ENCODE assay signal across 8 cellular contexts in the genomic region with DNA sequence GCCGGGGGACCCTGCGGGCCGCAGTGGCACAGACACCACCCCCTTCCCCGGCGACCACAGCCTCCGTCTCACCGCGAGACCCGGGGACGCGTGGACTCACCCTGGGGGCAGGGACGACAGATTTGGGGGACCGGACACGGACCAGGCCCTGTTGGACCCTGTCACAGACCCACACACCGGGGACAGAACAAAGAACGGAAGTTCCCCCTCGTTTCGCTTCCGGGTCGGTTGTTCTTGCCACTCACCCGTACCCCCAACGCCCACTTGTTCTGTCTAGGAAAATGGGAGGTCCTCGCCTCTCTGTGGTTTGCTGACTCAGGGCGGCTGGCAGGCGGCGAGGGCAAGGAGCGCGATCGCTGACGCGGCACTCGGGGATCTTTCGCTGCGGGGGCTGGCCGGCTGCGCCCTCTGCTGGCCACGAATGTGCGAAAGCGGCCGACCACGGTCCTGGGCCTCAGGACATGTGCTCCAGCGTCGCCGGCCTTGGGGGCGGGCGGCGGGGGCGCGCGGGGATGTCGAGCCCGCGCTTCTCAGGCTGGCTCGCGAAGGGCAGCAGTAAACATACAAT. TPM values are rescaled to one million over a fixed set of nuclear protein-coding genes. Genes with fewer than 3 reads are reported as not detected.
A peak's percentile ranks its signal among the peaks of the same experiment; 100 is the strongest.
DNase-seq lines count a peak whose midpoint lies in the region; ATAC-seq, FAIRE-seq and TF ChIP-seq lines count a peak whose summit lies in the region.

A gene (minus strand): TSS at position 189 of the 568 bp plus-strand sequence. CDS start 4,366 bp downstream, outside the sequence.

- H2AK5ac ChIP-seq in IMR-90 (ENCODE audit: low read depth, low read length) = peak within 1 kb of the TSS; percentile 84

- H2AFZ ChIP-seq in IMR-90 (replicated peaks; ENCODE audit: low read length, poor library complexity) (peak within 1 kb of the TSS; percentile 97), OCI-LY7 (ENCODE audit: low read length) (peak within 1 kb of the TSS; percentile 90), endothelial cell of umbilical vein (ENCODE audit: low read depth, low read length) (no peak within 1 kb of the TSS)

- peaks cover 11 to 35% of the 10 kb centered on the region in 2 experiments for H3K79me1 ChIP-seq in IMR-90 (ENCODE audit: low read depth in 1 of 2, low read length in 2 of 2)

- H3K4me3 ChIP-seq in IMR-90 (ENCODE audit: insufficient read depth, low read depth, low read length) = peak within 1 kb of the TSS; percentile 73
- H3K4me3 ChIP-seq in OCI-LY7 (ENCODE audit: low read depth, low read length, poor library complexity, severe bottlenecking) = peak within 1 kb of the TSS; percentile 73
- peak within 1 kb of the TSS; percentile 85 to 92 (median 89) for H3K4me3 ChIP-seq in endothelial cell of umbilical vein (replicated peaks in 1 of 3; ENCODE audit: insufficient read depth in 1 of 3, low read depth in 1 of 3, low read length in 3 of 3)

- H2BK20ac ChIP-seq in IMR-90 (ENCODE audit: low read depth, low read length) = peak within 1 kb of the TSS; percentile 57; the same call in 1 of the 2 replicates

- peak within 1 kb of the TSS; percentile 39; the same call in 1 of the 2 replicates for H3K18ac ChIP-seq in IMR-90 (ENCODE audit: low read depth, low read length)

- H3K27ac ChIP-seq in IMR-90 (ENCODE audit: insufficient read depth, low read length) (peak within 1 kb of the TSS; percentile 87), OCI-LY7 (ENCODE audit: low read depth, low read length, poor library complexity, severe bottlenecking) (peak within 1 kb of the TSS; percentile 64), endothelial cell of umbilical vein (ENCODE audit: insufficient read depth, low read depth, low read length) (peak within 1 kb of the TSS; percentile 78)

- peak within 1 kb of the TSS; percentile 91 for H3K14ac ChIP-seq in IMR-90 (replicated peaks; ENCODE audit: low read depth, low read length)

- CTCF ChIA-PET in IMR-90 (lab: Yijun Ruan, JAX) (no interaction called here), OCI-LY7 (lab: Charles Lee; ENCODE audit: unreplicated experiment) (no interaction called here), endothelial cell of umbilical vein (lab: Charles Lee) (interaction anchor here (0.9 to 1.9 kb wide), 7 partner anchors 18 to 91 kb away, joined by 3 to 17 read pairs (median 5); a partner anchor contains a TSS)

- H3K9me3 ChIP-seq in IMR-90 (ENCODE audit: control insufficient read depth, insufficient read depth, low read length) = peaks cover 1% of the 10 kb centered on the region; the same call in 1 of the 2 replicates
- H3K9me3 ChIP-seq in OCI-LY7 (ENCODE audit: low read length) = no peaks in the 10 kb centered on the region
- no peaks in the 10 kb centered on the region for H3K9me3 ChIP-seq in endothelial cell of umbilical vein (replicated peaks; ENCODE audit: control insufficient read depth, insufficient read depth, low read length)

- TF ChIP-seq CTCF in IMR-90 (conservative IDR thresholded peaks at IDR 0.05; ENCODE audit: low read depth, low read length) (peak; percentile 95), OCI-LY7 (conservative IDR thresholded peaks at IDR 0.05; ENCODE audit: low read length) (peak; percentile 96), endothelial cell of umbilical vein (IDR thresholded peaks at IDR 0.05; ENCODE audit: extremely low read depth in 1 of 2, insufficient read depth in 1 of 2, low read depth in 1 of 2, low read length in 2 of 2) (peak; percentile 96 to 98)

- 0% methylated on average over 4 of the region's 55 CpGs; no CpG with 5 or more reads in 1 of the 2 experiments for WGBS in IMR-90 (ENCODE audit: extremely low coverage in 2 of 2, insufficient read length in 1 of 2), 2 experiments

- peak within 1 kb of the TSS; percentile 76 for H4K5ac ChIP-seq in IMR-90 (ENCODE audit: low read depth, low read length)

- H4K20me1 ChIP-seq in IMR-90 (ENCODE audit: insufficient read depth, low read length) (peaks cover 21% of the 10 kb centered on the region), OCI-LY7 (ENCODE audit: insufficient read depth, low read length) (no peaks in the 10 kb centered on the region), endothelial cell of umbilical vein (replicated peaks; ENCODE audit: control insufficient read depth, extremely low read depth, insufficient read depth, low read length) (no peaks in the 10 kb centered on the region)

- POLR2A ChIA-PET in IMR-90 (lab: Charles Lee; ENCODE audit: unreplicated experiment) (no interaction called here), OCI-LY7 (lab: Charles Lee) (interaction anchor here (0.6 to 1.2 kb wide), 5 partner anchors 16 to 145 kb away, joined by 3 to 5 read pairs (median 4); a partner anchor contains a TSS), endothelial cell of umbilical vein (lab: Charles Lee) (interaction anchor here (1.1 to 1.5 kb wide), 2 partner anchors 20 kb away, joined by 8 to 15 read pairs; a partner anchor contains a TSS)

- peak within 1 kb of the TSS; percentile 89 for H3K4me2 ChIP-seq in IMR-90 (ENCODE audit: low read depth, low read length)
- peak within 1 kb of the TSS; percentile 80 for H3K4me2 ChIP-seq in OCI-LY7 (ENCODE audit: low read length)
- H3K4me2 ChIP-seq in endothelial cell of umbilical vein (ENCODE audit: insufficient read depth, low read length) = peak within 1 kb of the TSS; percentile 70

- peak within 1 kb of the TSS; percentile 73 for H3K23ac ChIP-seq in IMR-90 (ENCODE audit: low read depth, low read length)

- FAIRE-seq in endothelial cell of umbilical vein (lab: Jason Lieb, UNC) = peak; percentile 99

- no peaks in the 10 kb centered on the region for H3K9me2 ChIP-seq in OCI-LY7 (ENCODE audit: insufficient read depth, low read length)

- H4K91ac ChIP-seq in IMR-90 (ENCODE audit: insufficient read depth, low read depth, low read length) = peak within 1 kb of the TSS; percentile 93

- in situ Hi-C loops in IMR-90 (cut with MboI; ENCODE audit: low sequenced_read_pairs) = no loop called here

- peak within 1 kb of the TSS; percentile 82 for H2BK120ac ChIP-seq in IMR-90 (ENCODE audit: low read depth, low read length)

- TF ChIP-seq POLR2A in IMR-90 (IDR thresholded peaks at IDR 0.05; ENCODE audit: low read depth, low read length) (peak; percentile 90), endothelial cell of umbilical vein (IDR thresholded peaks at IDR 0.05; ENCODE audit: low read depth, low read length) (peak; percentile 86)

- ATAC-seq in GM21528 (IDR thresholded peaks at IDR 0.05; ENCODE audit: low FRiP score, unreplicated experiment) = peak; percentile 76
- ATAC-seq in IMR-90 (ENCODE audit: low read depth) = peak; percentile 90

- intact Hi-C loops in IMR-90 (cut with micrococcal nuclease) = loop anchor here (1.0 kb wide), 1 partner anchor 87 kb away; no protein-coding TSS in a partner anchor
- intact Hi-C loops in OCI-LY7 (cut with micrococcal nuclease; ENCODE audit: unreplicated experiment) = loop anchor here (1.0 to 10.0 kb wide), 4 partner anchors 32 to 803 kb away; a partner anchor contains a TSS
- intact Hi-C loops in endothelial cell of umbilical vein (cut with micrococcal nuclease) = loop anchor here (1.0 to 10.0 kb wide), 5 partner anchors 20 to 167 kb away; a partner anchor contains a TSS

- peak within 1 kb of the TSS; percentile 99 for H2AK9ac ChIP-seq in IMR-90 (replicated peaks; ENCODE audit: low read depth, low read length, poor library complexity)

- H3K27me3 ChIP-seq in IMR-90 (ENCODE audit: control insufficient read depth, insufficient read depth, low read length) = no peaks in the 10 kb centered on the region
- H3K27me3 ChIP-seq in endothelial cell of umbilical vein (ENCODE audit: control insufficient read depth in 2 of 2, insufficient read depth in 2 of 2, low read length in 2 of 2) = no peaks in the 10 kb centered on the region

- H3K56ac ChIP-seq in IMR-90 (ENCODE audit: extremely low read depth, insufficient read depth, low read length) = peak within 1 kb of the TSS; percentile 83

- dilution Hi-C loops in IMR-90 (cut with HindIII; ENCODE audit: low sequenced_read_pairs, unreplicated experiment) = no loop called here
- dilution Hi-C loops in endothelial cell of umbilical vein (cut with MboI; ENCODE audit: extremely low pct_ligation_motif_present, low sequenced_read_pairs) = no loop called here

- H3K4me1 ChIP-seq in IMR-90 (ENCODE audit: control insufficient read depth, insufficient read depth, low read length) = peaks cover 9% of the 10 kb centered on the region
- peaks cover 22% of the 10 kb centered on the region for H3K4me1 ChIP-seq in OCI-LY7 (ENCODE audit: insufficient read depth, low read length, poor library complexity, severe bottlenecking)
- H3K4me1 ChIP-seq in endothelial cell of umbilical vein (ENCODE audit: control insufficient read depth, extremely low read depth, insufficient read depth, low read length) = peaks cover 19% of the 10 kb centered on the region

- peak; percentile 73 for TF ChIP-seq RAD21 in IMR-90 (IDR thresholded peaks at IDR 0.05; ENCODE audit: low read length)

- peak within 1 kb of the TSS; percentile 16 for H2BK15ac ChIP-seq in IMR-90 (ENCODE audit: low read depth, low read length)

- H3K9ac ChIP-seq in IMR-90 (ENCODE audit: low read depth, low read length) (peak within 1 kb of the TSS; percentile 87), endothelial cell of umbilical vein (replicated peaks; ENCODE audit: extremely low read depth, insufficient read depth, low read length) (peak within 1 kb of the TSS; percentile 92)

- peak within 1 kb of the TSS; percentile 36 to 96 for H4K8ac ChIP-seq in IMR-90 (ENCODE audit: low read depth in 2 of 2, low read length in 2 of 2)

- H3K4ac ChIP-seq in IMR-90 (ENCODE audit: low read depth, low read length) = peak within 1 kb of the TSS; percentile 98

- peak within 1 kb of the TSS; percentile 78 for H2BK5ac ChIP-seq in IMR-90 (ENCODE audit: low read depth, low read length, poor library complexity, severe bottlenecking)

- peaks cover 24% of the 10 kb centered on the region for H3K36me3 ChIP-seq in IMR-90 (ENCODE audit: control insufficient read depth, insufficient read depth, low read length)
- peaks cover 10% of the 10 kb centered on the region; the same call in 1 of the 2 replicates for H3K36me3 ChIP-seq in OCI-LY7 (ENCODE audit: insufficient read depth, low read length)
- peaks cover 3 to 10% of the 10 kb centered on the region in 2 experiments for H3K36me3 ChIP-seq in endothelial cell of umbilical vein (ENCODE audit: control insufficient read depth in 2 of 2, extremely low read depth in 1 of 2, insufficient read depth in 2 of 2, low read length in 2 of 2)

- H3K9me1 ChIP-seq in IMR-90 (ENCODE audit: insufficient read depth, low read length) (peaks cover 9% of the 10 kb centered on the region), endothelial cell of umbilical vein (replicated peaks; ENCODE audit: control insufficient read depth, extremely low read depth, insufficient read depth, low read length) (no peaks in the 10 kb centered on the region)

- H3K79me2 ChIP-seq in OCI-LY7 (ENCODE audit: insufficient read depth, low read depth, low read length) (peaks cover 11% of the 10 kb centered on the region; the same call in 1 of the 2 replicates), endothelial cell of umbilical vein (ENCODE audit: control insufficient read depth, insufficient read depth, low read length) (peaks cover 41% of the 10 kb centered on the region)

- BruUV-seq in IMR-90 (replicated peaks; lab: Mats Ljungman, UMichigan) (no TSS peak), OCI-LY7 (replicated peaks; lab: Mats Ljungman, UMichigan) (no TSS peak), endothelial cell of umbilical vein (replicated peaks; lab: Mats Ljungman, UMichigan) (no TSS peak)

- DNase-seq in DMS153 (lab: John Stamatoyannopoulos, UW) = peak; percentile 98
- peak; percentile 99 for DNase-seq in IMR-90
- peak; percentile 97 for DNase-seq in OCI-LY7 (ENCODE audit: low spot score)
- DNase-seq in activated T-cell treated with anti-CD3 and anti-CD28 coated beads for 1 hour (ENCODE audit: low read depth) = peak; percentile 93
- peak; percentile 100 for DNase-seq in endothelial cell of umbilical vein (ENCODE audit: low read depth, low spot score)
- DNase-seq in midbrain (lab: John Stamatoyannopoulos, UW) = peak; percentile 98
- DNase-seq in stimulated activated CD8-positive, alpha-beta memory T cell treated with anti-CD3 and anti-CD28 coated beads, Interleukin-2, amount 100 ng/mL, for 1 hour (ENCODE audit: low read depth in 2 of 2) = peak; percentile 93 to 95

RNA-seq across cellular contexts. Expression of the gene that starts here (rescaled TPM):
- 30.8 and 33.1 TPM in 2 replicates for total RNA-seq in IMR-90 (2012; rRNA removed)
- 20.4 and 24.8 TPM in 2 replicates for polyA plus RNA-seq in IMR-90 (2012; rRNA removed)
- 4.7 and 6.3 TPM in 2 replicates for polyA plus RNA-seq in IMR-90 (2012; cell fraction: cytosol; rRNA removed)
- polyA plus RNA-seq in IMR-90 (2012; cell fraction: nucleus; rRNA removed; ENCODE audit: low replicate concordance) = 55.3 and 172 TPM in 2 replicates
- 19.8 and 21.8 TPM in 2 replicates for total RNA-seq in OCI-LY7 (2014; rRNA removed; shearing (Covaris generic))
- total RNA-seq in OCI-LY7 (2022) = 23.7 and 24.4 TPM in 2 replicates
- 30.9 and 31.1 TPM in 2 replicates for total RNA-seq in endothelial cell of umbilical vein
- 20.1 and 21.8 TPM in 2 replicates for polyA plus RNA-seq in endothelial cell of umbilical vein
- 16.4 and 18.1 TPM in 2 replicates for polyA plus RNA-seq in endothelial cell of umbilical vein (2011; cell fraction: cytosol; rRNA removed)
- polyA plus RNA-seq in endothelial cell of umbilical vein (2011; cell fraction: nucleus; rRNA removed) = 92.5 and 96.6 TPM in 2 replicates
- 16.4 and 21.6 TPM in 2 replicates for polyA plus RNA-seq in endothelial cell of umbilical vein (2012)
- 44.7 and 59.7 TPM in 2 replicates for polyA minus RNA-seq in endothelial cell of umbilical vein
- polyA minus RNA-seq in endothelial cell of umbilical vein (2011; cell fraction: cytosol; rRNA and poly(A)+ RNA removed) = 8.2 TPM
- polyA minus RNA-seq in endothelial cell of umbilical vein (2011; cell fraction: nucleus; rRNA and poly(A)+ RNA removed) = 57.9 and 89.1 TPM in 2 replicates

Comparison
In these comparisons a context has a peak if more than half of its experiments do, and no peak if none do; other contexts are left out.
1. Peak in every context shown above with its lines: DNase-seq, ATAC-seq, H3K4me3 ChIP-seq and H3K27ac ChIP-seq.